In the genomic region with DNA sequence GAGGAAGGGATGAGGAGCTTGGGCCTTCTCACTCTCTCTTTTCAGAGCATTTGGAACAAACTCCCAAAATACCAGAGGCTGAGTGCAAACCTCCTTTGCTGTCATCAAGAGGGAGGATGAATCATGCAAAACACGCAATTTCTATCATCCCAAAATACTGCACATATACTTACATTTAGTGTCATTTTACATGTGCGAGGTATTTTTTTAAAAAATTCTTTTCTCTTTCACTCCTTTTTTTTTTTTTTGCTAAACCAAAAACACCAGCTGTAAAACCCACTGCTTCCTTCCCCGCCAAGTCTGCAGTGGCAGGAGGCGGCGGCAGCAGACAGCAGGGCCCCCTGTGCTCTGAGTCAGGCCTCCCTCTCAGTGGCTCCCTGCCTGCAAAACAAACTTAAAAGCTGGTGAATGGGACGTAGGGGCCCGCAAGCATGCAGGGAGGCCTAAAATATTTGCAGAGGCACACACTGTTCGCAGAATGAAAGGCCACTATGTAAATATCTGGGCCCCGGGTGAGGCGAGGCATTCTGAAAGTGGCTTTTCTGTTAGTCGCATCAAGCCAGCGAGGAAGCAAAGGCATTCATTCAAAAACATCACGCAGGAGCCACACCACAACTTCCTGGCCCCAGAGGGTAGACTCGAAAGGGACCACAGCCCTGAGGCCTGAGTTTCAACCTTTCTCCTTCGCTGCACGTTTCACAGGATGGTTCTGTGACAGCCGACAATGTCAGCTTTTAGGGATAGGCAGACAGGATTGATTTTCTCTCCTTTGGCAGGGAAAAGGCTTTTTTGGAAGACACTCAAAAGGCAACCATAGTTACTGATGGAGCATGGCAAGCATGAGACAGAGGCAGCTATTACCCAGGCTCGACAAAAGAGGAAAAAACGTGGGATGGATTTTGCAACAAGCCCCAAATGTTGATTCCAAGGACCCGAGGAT, we compare ENCODE assay signal across 8 cellular contexts.
DNase-seq lines count a peak whose midpoint lies in the region; ATAC-seq and TF ChIP-seq lines count a peak whose summit lies in the region.

No MANE protein-coding gene starts in this region.

- no peaks in the 10 kb centered on the region for H3K27me3 ChIP-seq in endodermal cell (ENCODE audit: control insufficient read depth, insufficient read depth, low read length, poor library complexity, severe bottlenecking)

- H3K4me1 Mint-ChIP-seq in endodermal cell (peaks cover 42% of the 10 kb centered on the region), natural killer cell (peaks cover 45 to 51% of the 10 kb centered on the region in 2 donors)
- peaks cover 49% of the 10 kb centered on the region for H3K4me1 Mint-ChIP-seq in stimulated activated naive CD8-positive, alpha-beta T cell treated with anti-CD3 and anti-CD28 coated beads, Interleukin-15, Interleukin-2, amounts not matched to agents 100 ng/mL and 50 ng/mL, for 24 hours (ENCODE audit: low read depth)

- H3K36me3 ChIP-seq in endodermal cell (ENCODE audit: control insufficient read depth, insufficient read depth, low read length) = peaks cover 12% of the 10 kb centered on the region

- no peaks in the 10 kb centered on the region for H3K9me3 Mint-ChIP-seq in endodermal cell
- H3K9me3 Mint-ChIP-seq in natural killer cell = no peaks in the 10 kb centered on the region
- H3K9me3 Mint-ChIP-seq in stimulated activated naive CD8-positive, alpha-beta T cell treated with anti-CD3 and anti-CD28 coated beads, Interleukin-15, Interleukin-2, amounts not matched to agents 100 ng/mL and 50 ng/mL, for 24 hours = no peaks in the 10 kb centered on the region

- H3K9me3 ChIP-seq in endodermal cell (ENCODE audit: control insufficient read depth, low read length) = no peaks in the 10 kb centered on the region

- peak; percentile 74 for DNase-seq in NCI-H345 (lab: John Stamatoyannopoulos, UW)
- peak; percentile 47 for DNase-seq in activated CD8-positive, alpha-beta memory T cell treated with anti-CD3 and anti-CD28 coated beads, Interleukin-2, amount 50 U/mL, for 24 hours (ENCODE audit: extremely low read depth)
- peak; percentile 78 for DNase-seq in endodermal cell
- peak; percentile 51 for DNase-seq in natural killer cell
- no peak for DNase-seq in NCI-H187 (lab: John Stamatoyannopoulos, UW)

- no peak overlapping the region for H3K4me3 ChIP-seq in endodermal cell (ENCODE audit: low read length)

- ATAC-seq in GM18502 (IDR thresholded peaks at IDR 0.05; ENCODE audit: poor library complexity, unreplicated experiment) (peak; percentile 92), HG02798 (IDR thresholded peaks at IDR 0.05; ENCODE audit: poor library complexity, unreplicated experiment) (peak; percentile 84), natural killer cell (peak; percentile 81 to 87 (median 86))

- H3K36me3 Mint-ChIP-seq in endodermal cell (ENCODE audit: low read depth) (peaks cover 5% of the 10 kb centered on the region), natural killer cell (peaks cover 6% of the 10 kb centered on the region)
- no peaks in the 10 kb centered on the region for H3K36me3 Mint-ChIP-seq in stimulated activated naive CD8-positive, alpha-beta T cell treated with anti-CD3 and anti-CD28 coated beads, Interleukin-15, Interleukin-2, amounts not matched to agents 100 ng/mL and 50 ng/mL, for 24 hours (ENCODE audit: low read depth)

- 24 to 43% methylated on average over 16 to 20 of the region's 20 CpGs for WGBS in endodermal cell (ENCODE audit: insufficient coverage in 1 of 2, insufficient read length in 1 of 2), 2 experiments

- H3K27ac ChIP-seq in endodermal cell (ENCODE audit: low read depth, low read length) = peak overlapping the region; percentile 75

- H3K27me3 Mint-ChIP-seq in endodermal cell (ENCODE audit: insufficient read depth) (no peaks in the 10 kb centered on the region), natural killer cell (ENCODE audit: low read depth in 2 of 2) (peaks cover 43 to 45% of the 10 kb centered on the region in 2 donors)
- peaks cover 27% of the 10 kb centered on the region for H3K27me3 Mint-ChIP-seq in stimulated activated naive CD8-positive, alpha-beta T cell treated with anti-CD3 and anti-CD28 coated beads, Interleukin-15, Interleukin-2, amounts not matched to agents 100 ng/mL and 50 ng/mL, for 24 hours

- H3K9ac ChIP-seq in endodermal cell (ENCODE audit: extremely low read depth, low read length, poor library complexity, severe bottlenecking) = no peak overlapping the region

- H3K27ac Mint-ChIP-seq in endodermal cell (peak overlapping the region; percentile 58), natural killer cell (peak overlapping the region; percentile 74 to 79)
- peak overlapping the region; percentile 92 for H3K27ac Mint-ChIP-seq in stimulated activated naive CD8-positive, alpha-beta T cell treated with anti-CD3 and anti-CD28 coated beads, Interleukin-15, Interleukin-2, amounts not matched to agents 100 ng/mL and 50 ng/mL, for 24 hours

- H3K4me1 ChIP-seq in endodermal cell (ENCODE audit: control insufficient read depth, insufficient read depth, low read length) = peaks cover 23% of the 10 kb centered on the region

- intact Hi-C loops in natural killer cell (cut with micrococcal nuclease) = loop anchor here (5.0 kb wide), 2 partner anchors 51 to 136 kb away; no protein-coding TSS in a partner anchor

- TF ChIP-seq CTCF in endodermal cell (conservative IDR thresholded peaks at IDR 0.05) (no peak), natural killer cell (IDR thresholded peaks at IDR 0.05) (no peak)

- H3K4me3 Mint-ChIP-seq in endodermal cell = peak overlapping the region; percentile 8
- H3K4me3 Mint-ChIP-seq in natural killer cell = peak overlapping the region; percentile 91
- peak overlapping the region; percentile 70 for H3K4me3 Mint-ChIP-seq in stimulated activated naive CD8-positive, alpha-beta T cell treated with anti-CD3 and anti-CD28 coated beads, Interleukin-15, Interleukin-2, amounts not matched to agents 100 ng/mL and 50 ng/mL, for 24 hours

Comparison
In these comparisons a context has a peak if more than half of its experiments do, and no peak if none do; other contexts are left out.
1. DNase-seq: peak in NCI-H345 (single experiment), activated CD8-positive, alpha-beta memory T cell treated with anti-CD3 and anti-CD28 coated beads, Interleukin-2, amount 50 U/mL, for 24 hours (single experiment), endodermal cell (single experiment) and natural killer cell (single experiment); none in NCI-H187 (0 of 2).
2. H3K4me3 Mint-ChIP-seq: peak in every context shown above with its lines; median percentile 91 in natural killer cell; 70 in stimulated activated naive CD8-positive, alpha-beta T cell treated with anti-CD3 and anti-CD28 coated beads, Interleukin-15, Interleukin-2, amounts not matched to agents 100 ng/mL and 50 ng/mL, for 24 hours; 8 in endodermal cell.
3. Peak in every context shown above with its lines, with median percentiles within 50 percentile points of each other: ATAC-seq and H3K27ac Mint-ChIP-seq.